Comparison of ENCODE assay signal across 29 cellular contexts in genomic region chr4:107742791-107743190, GRCh38.
"Had no signal": no experiment of that assay in that cellular context is flagged by ENCODE, and none has a peak within 500 bp of the region (broad histone marks: within the 10 kb centered on the region; RNA-seq: fewer than 3 reads in every experiment).

No MANE protein-coding gene starts in this region.

- H3K9me3 ChIP-seq: adrenal gland, body of pancreas, breast epithelium had no signal

- DNase-seq: activated effector memory CD4-positive, alpha-beta T cell treated with anti-CD3 and anti-CD28 coated beads, Interleukin-2, amount 50 U/mL, for 16 hours; activated effector memory CD4-positive, alpha-beta T cell treated with Interleukin-2 at 50 U/mL for 16 hours; activated gamma-delta T cell; activated gamma-delta T cell treated with Interleukin-2 at 50 U/mL for 16 hours; activated naive CD4-positive, alpha-beta T cell treated with anti-CD3 and anti-CD28 coated beads for 36 hours; activated naive CD4-positive, alpha-beta T cell treated with anti-CD3 and anti-CD28 coated beads, Interleukin-2, amount 10 ng/mL, durations not matched to agents 7 days and 5 days; activated naive CD4-positive, alpha-beta T cell treated with anti-CD3 and anti-CD28 coated beads, Interleukin-2, amount 50 U/mL, for 16 hours; activated naive CD4-positive, alpha-beta T cell treated with Interleukin-2 at 50 U/mL for 16 hours; activated naive CD8-positive, alpha-beta T cell treated with anti-CD3 and anti-CD28 coated beads for 36 hours; activated naive CD8-positive, alpha-beta T cell treated with anti-CD3 and anti-CD28 coated beads, Interleukin-2, amount 10 ng/mL, durations not matched to agents 7 days and 5 days; activated naive CD8-positive, alpha-beta T cell treated with anti-CD3 and anti-CD28 coated beads, Interleukin-2, amount 50 U/mL, for 24 hours; activated T-cell treated with anti-CD3 and anti-CD28 coated beads, Interleukin-2, amount 50 U/mL, for 1 hour; activated T-cell treated with anti-CD3 and anti-CD28 coated beads, Interleukin-2, amount 50 U/mL, for 24 hours; activated T-cell treated with anti-CD3 and anti-CD28 coated beads, Interleukin-2, amount 50 U/mL, for 4 hours; activated T-cell treated with anti-CD3 and anti-CD28 coated beads, Interleukin-2, amount 50 U/mL, for 48 hours; activated T-cell treated with anti-CD3 and anti-CD28 coated beads, Interleukin-2, amount 50 U/mL, for 72 hours; adrenal gland; amniotic stem cell; anterior cingulate cortex; aorta; body of pancreas; brain microvascular endothelial cell; caudate nucleus; central memory CD4-positive, alpha-beta T cell; cerebellar nuclear complex had no signal

- H3K4me1 ChIP-seq: breast epithelium had no signal

- H3K36me3 ChIP-seq: adrenal gland, ascending aorta, brain microvascular endothelial cell, breast epithelium, cardiac muscle cell had no signal

- ATAC-seq: activated naive CD8-positive, alpha-beta T cell treated with anti-CD3 and anti-CD28 coated beads, Interleukin-2, amount 50 U/mL, for 24 hours; activated T-cell treated with anti-CD3 and anti-CD28 coated beads, Interleukin-2, amount 50 U/mL, for 4 hours; activated T-cell treated with anti-CD3 and anti-CD28 coated beads, Interleukin-2, amount 50 U/mL, for 72 hours; activated T-helper 17 cell treated with anti-CD3 and anti-CD28 coated beads, Interleukin-2, amount 50 U/mL, for 72 hours; body of pancreas had no signal

- H3K4me3 ChIP-seq: adrenal gland, ascending aorta, body of pancreas, breast epithelium, cardiac muscle cell had no signal

- H3K27ac ChIP-seq: adrenal gland, ascending aorta, body of pancreas, brain microvascular endothelial cell, breast epithelium, cardiac muscle cell had no signal

- H3K27me3 ChIP-seq: adrenal gland, ascending aorta, body of pancreas, brain microvascular endothelial cell, breast epithelium, cardiac muscle cell had no signal
